ENCODE assay signal across 9 cellular contexts in genomic region chr3:9791127-9791526, GRCh38. TPM values are rescaled to one million over a fixed set of nuclear protein-coding genes. Genes with fewer than 3 reads are reported as not detected.
DNase-seq lines count a peak whose midpoint lies in the region; ATAC-seq, FAIRE-seq and TF ChIP-seq lines count a peak whose summit lies in the region.
"Had no signal": no experiment of that assay in that cellular context is flagged by ENCODE, and none has a peak within 500 bp of the region (broad histone marks: within the 10 kb centered on the region; RNA-seq: fewer than 3 reads in every experiment).

No MANE protein-coding gene starts in this region.

- ATAC-seq in HCT116 (no peak), GM18873 (IDR thresholded peaks at IDR 0.05; ENCODE audit: low FRiP score, unreplicated experiment) (no peak)
- no peak for ATAC-seq in naive thymus-derived CD4-positive, alpha-beta T cell

- peaks cover 0 to 18% of the 10 kb centered on the region in 2 experiments; a peak in 3 of 4 replicates for H3K4me1 ChIP-seq in HCT116 (ENCODE audit: control insufficient read depth in 1 of 2, insufficient read depth in 2 of 2, low read length in 2 of 2)
- peaks cover 41 to 44% of the 10 kb centered on the region in 2 donors for H3K4me1 ChIP-seq in naive thymus-derived CD4-positive, alpha-beta T cell (ENCODE audit: control insufficient read depth in 2 of 2, insufficient read depth in 2 of 2, low read length in 2 of 2)
- H3K4me1 ChIP-seq in uterus: no peaks in the 10 kb centered on the region

- no peaks in the 10 kb centered on the region for H3K9me2 ChIP-seq in HCT116 (ENCODE audit: insufficient read depth)

- TF ChIP-seq CTCF in AG04449 (IDR thresholded peaks at IDR 0.05; ENCODE audit: insufficient read depth, low read length, missing control alignments): no peak
- no peak for TF ChIP-seq CTCF in HCT116 (IDR thresholded peaks at IDR 0.05 in 2 of 3, conservative IDR thresholded peaks at IDR 0.05 in 1 of 3; ENCODE audit: borderline replicate concordance in 1 of 3, insufficient read depth in 1 of 3, low read depth in 2 of 3, low read length in 2 of 3)
- TF ChIP-seq CTCF in uterus (IDR thresholded peaks at IDR 0.05): no peak

- intact Hi-C loops in HCT116 (cut with micrococcal nuclease): no loop called here
- intact Hi-C loops in naive thymus-derived CD4-positive, alpha-beta T cell (cut with micrococcal nuclease): loop anchor here (5.0 to 10.0 kb wide), 2 partner anchors 216 to 286 kb away; no protein-coding TSS in a partner anchor
- intact Hi-C loops in uterus (cut with DNase I; ENCODE audit: low total_unique reads): no loop called here

- TF ChIP-seq POLR2A in HCT116 (IDR thresholded peaks at IDR 0.05; ENCODE audit: borderline replicate concordance, extremely low read depth, insufficient read depth, insufficient read length): no peak
- no peak for TF ChIP-seq POLR2A in H54 (IDR thresholded peaks at IDR 0.05; ENCODE audit: low read depth, low read length)
- TF ChIP-seq POLR2A in uterus (IDR thresholded peaks at IDR 0.05): no peak

- peaks cover 42 to 73% (median 63%) of the 10 kb centered on the region in 7 donors for H3K4me1 Mint-ChIP-seq in naive thymus-derived CD4-positive, alpha-beta T cell

- POLR2A ChIA-PET in AG04449 (lab: Yijun Ruan, JAX): no interaction called here
- POLR2A ChIA-PET in HCT116 (lab: Charles Lee): no interaction called here
- POLR2A ChIA-PET in naive thymus-derived CD4-positive, alpha-beta T cell (lab: Charles Lee): interaction anchor here (0.9 to 2.4 kb wide), 9 partner anchors 11 to 142 kb away, joined by 3 to 11 read pairs (median 5); partner anchors contain the start of genes BRPF1, CAMK1, CRELD1 and OGG1

- FAIRE-seq in H54 (lab: Jason Lieb, UNC): no peak

- peaks cover 41% of the 10 kb centered on the region for H3K79me2 ChIP-seq in HCT116 (ENCODE audit: insufficient read depth, low read length)

- no peaks in the 10 kb centered on the region for H3K27me3 Mint-ChIP-seq in naive thymus-derived CD4-positive, alpha-beta T cell

- H2AFZ ChIP-seq in HCT116 (ENCODE audit: low read depth, low read length, poor library complexity, severe bottlenecking): no peak overlapping the region

- no TSS peak for BruUV-seq in HCT116 (replicated peaks; lab: Mats Ljungman, UMichigan)

- no peaks in the 10 kb centered on the region for H4K20me1 ChIP-seq in HCT116 (ENCODE audit: insufficient read depth)

- DNase-seq in AG04449 (ENCODE audit: low read depth, low spot score): no peak
- no peak for DNase-seq in HCT116 (ENCODE audit: low read depth, low spot score)
- no peak for DNase-seq in naive thymus-derived CD4-positive, alpha-beta T cell
- DNase-seq in H54 (ENCODE audit: insufficient read length, low spot score): no peak
- DNase-seq in activated gamma-delta T cell treated with Interleukin-2 at 50 U/mL for 16 hours: no peak
- DNase-seq in uterus: no peak
- DNase-seq: DMS53 had no signal

- H3K9ac ChIP-seq in HCT116 (ENCODE audit: low read length): peak overlapping the region; percentile 97; the same call in 1 of the 2 replicates

- peak overlapping the region; percentile 90 to 100 (median 98) for H3K4me3 Mint-ChIP-seq in naive thymus-derived CD4-positive, alpha-beta T cell

- 0 out of 2 replicates have a peak overlapping the region, but pooled peaks have one; percentile 82 for H3K27ac ChIP-seq in HCT116 (ENCODE audit: low read depth, low read length)
- H3K27ac ChIP-seq in angular gyrus (ENCODE audit: low read depth, low read length): peak overlapping the region; percentile 100
- peak overlapping the region; percentile 98 for H3K27ac ChIP-seq in naive thymus-derived CD4-positive, alpha-beta T cell (ENCODE audit: low read depth, low read length)
- H3K27ac ChIP-seq in uterus: peak overlapping the region in 1 of 2 donors; percentile 98

- H3K27ac Mint-ChIP-seq in naive thymus-derived CD4-positive, alpha-beta T cell: peak overlapping the region in 8 of 9 donors; percentile 31 to 100 (median 99)

- H3K36me3 Mint-ChIP-seq in naive thymus-derived CD4-positive, alpha-beta T cell: peaks cover 18 to 51% (median 42%) of the 10 kb centered on the region in 5 donors

- H3K4me3 ChIP-seq in AG04449 (ENCODE audit: low read depth, low read length) (peak overlapping the region; percentile 99), HCT116 (replicated peaks in 1 of 2; ENCODE audit: low read depth in 1 of 2, low read length in 2 of 2) (peak overlapping the region; percentile 81 to 87; a peak in 3 of 4 replicates), uterus (no peak overlapping the region)
- no peak overlapping the region for H3K4me3 ChIP-seq in naive thymus-derived CD4-positive, alpha-beta T cell (ENCODE audit: low read length)

- RAD21 ChIA-PET in HCT116 (lab: Charles Lee; ENCODE audit: low non-redundant PET in 1 of 2, low total read pairs in 2 of 2, uncharacterized antibody in 2 of 2, unreplicated experiment in 2 of 2): no interaction called here

- peak overlapping the region; percentile 93 for H3K4me2 ChIP-seq in HCT116 (ENCODE audit: low read length)

- CTCF ChIA-PET in AG04449 (lab: Yijun Ruan, JAX) (interaction anchor here (1.2 to 1.5 kb wide), 3 partner anchors 10 to 155 kb away, joined by 3 to 7 read pairs (median 3); no protein-coding TSS in a partner anchor), HCT116 (lab: Charles Lee) (no interaction called here)
- CTCF ChIA-PET in naive thymus-derived CD4-positive, alpha-beta T cell (lab: Charles Lee): interaction anchor here (0.6 kb wide), 1 partner anchor 486 kb away, joined by 3 read pairs; no protein-coding TSS in a partner anchor

- H3K36me3 ChIP-seq in HCT116 (ENCODE audit: control insufficient read depth in 1 of 2, insufficient read depth in 2 of 2, low read length in 2 of 2): peaks cover 15 to 17% of the 10 kb centered on the region in 2 experiments; a peak in 2 of 4 replicates
- peaks cover 0 to 51% (median 3%) of the 10 kb centered on the region in 3 experiments for H3K36me3 ChIP-seq in naive thymus-derived CD4-positive, alpha-beta T cell (ENCODE audit: control insufficient read depth in 2 of 3, insufficient read depth in 3 of 3, low read length in 3 of 3)
- H3K36me3 ChIP-seq in uterus: no peaks in the 10 kb centered on the region

- H3K9me3 Mint-ChIP-seq in naive thymus-derived CD4-positive, alpha-beta T cell: no peaks in the 10 kb centered on the region

- H3K9me3 ChIP-seq in HCT116 (ENCODE audit: control insufficient read depth in 1 of 2, insufficient read depth in 1 of 2, low read depth in 1 of 2, low read length in 2 of 2) (no peaks in the 10 kb centered on the region), uterus (no peaks in the 10 kb centered on the region)
- no peaks in the 10 kb centered on the region for H3K9me3 ChIP-seq in naive thymus-derived CD4-positive, alpha-beta T cell (ENCODE audit: control insufficient read depth in 2 of 3, low read length in 3 of 3)

- TF ChIP-seq RAD21 in HCT116 (IDR thresholded peaks at IDR 0.05; ENCODE audit: low read depth): no peak

- H3K27me3 ChIP-seq in HCT116 (ENCODE audit: insufficient read depth, low read length) (no peaks in the 10 kb centered on the region), uterus (no peaks in the 10 kb centered on the region)
- H3K27me3 ChIP-seq in naive thymus-derived CD4-positive, alpha-beta T cell (ENCODE audit: control insufficient read depth in 2 of 2, insufficient read depth in 2 of 2, low read length in 2 of 2): no peaks in the 10 kb centered on the region

TF ChIP-seq in HCT116, 20 proteins besides CTCF, POLR2A, EP300 and RAD21 (continues in another document):
- no peak for TF ChIP-seq YY1 (IDR thresholded peaks at IDR 0.05; ENCODE audit: extremely low read depth, insufficient replicate concordance, low read depth, low read length)
- TF ChIP-seq SIN3A (IDR thresholded peaks at IDR 0.05; ENCODE audit: low read depth): no peak
- no peak for TF ChIP-seq ATF3 (IDR thresholded peaks at IDR 0.05)
- TF ChIP-seq ZFX (IDR thresholded peaks at IDR 0.05): no peak
- no peak for TF ChIP-seq SRF (IDR thresholded peaks at IDR 0.05; ENCODE audit: low read depth)
- no peak for TF ChIP-seq MAX (IDR thresholded peaks at IDR 0.05)
- no peak for TF ChIP-seq ELF1 (IDR thresholded peaks at IDR 0.05; ENCODE audit: borderline replicate concordance, low read depth)
- TF ChIP-seq EZH2 (IDR thresholded peaks at IDR 0.05): no peak

RNA-seq across cellular contexts. Expression of gene TADA3, which starts 1.1 kb away (rescaled TPM):
- 72.0 TPM for total RNA-seq in HCT116 (2021; ENCODE audit: unreplicated experiment)
- 57.9 and 70.3 TPM in 2 replicates for polyA plus RNA-seq in HCT116 (2012)
- total RNA-seq in naive thymus-derived CD4-positive, alpha-beta T cell: 10 to 100 TPM; 31.6 to 67.4 (median 36.8) TPM
- polyA plus RNA-seq in naive thymus-derived CD4-positive, alpha-beta T cell: 10 to 100 TPM; 44.3 to 69.5 TPM
- 10 to 100 TPM; 35.9 to 65.4 (median 55.3) TPM for total RNA-seq in uterus

RNA-seq across cellular contexts. Expression of gene ARPC4, which starts 1.8 kb away (rescaled TPM):
- total RNA-seq in HCT116 (2021; ENCODE audit: unreplicated experiment) (110 TPM), uterus (100 to 1,000 TPM in 3 of 4 donors, 10 to 100 TPM in 1; 44.7 to 176 (median 142) TPM)
- polyA plus RNA-seq in HCT116 (2012): 61.8 and 89.3 TPM in 2 replicates
- total RNA-seq in naive thymus-derived CD4-positive, alpha-beta T cell: 100 to 1,000 TPM; 128 to 273 (median 129) TPM
- 100 to 1,000 TPM; 205 to 212 TPM for polyA plus RNA-seq in naive thymus-derived CD4-positive, alpha-beta T cell

RNA-seq across cellular contexts. Expression of gene TTLL3, which starts 18.9 kb away (rescaled TPM):
- total RNA-seq in HCT116 (2021; ENCODE audit: unreplicated experiment) (40.3 TPM), uterus (100 to 1,000 TPM in 1 of 4 donors, 10 to 100 TPM in 3; 67.1 to 349 (median 83.7) TPM)
- polyA plus RNA-seq in HCT116 (2012): 33.3 and 44.5 TPM in 2 replicates
- total RNA-seq in naive thymus-derived CD4-positive, alpha-beta T cell: 100 to 1,000 TPM in 1 of 5 experiments, 10 to 100 TPM in 4; 54.9 to 106 (median 68.0) TPM
- 1 to 10 TPM; 2.5 to 3.3 TPM for polyA plus RNA-seq in naive thymus-derived CD4-positive, alpha-beta T cell

RNA-seq across cellular contexts. Expression of gene CAMK1, which starts 21.4 kb away (rescaled TPM):
- total RNA-seq in HCT116 (2021; ENCODE audit: unreplicated experiment) (19.7 TPM), uterus (10 to 100 TPM; 19.1 to 63.0 (median 56.7) TPM)
- 20.6 and 21.8 TPM in 2 replicates for polyA plus RNA-seq in HCT116 (2012)
- 10 to 100 TPM in 2 of 5 experiments, 1 to 10 TPM in 3; 2.1 to 36.3 (median 2.5) TPM for total RNA-seq in naive thymus-derived CD4-positive, alpha-beta T cell
- 1 to 10 TPM in 1 of 2 donors, under 1 TPM in 1; 0.85 to 2.1 TPM for polyA plus RNA-seq in naive thymus-derived CD4-positive, alpha-beta T cell

RNA-seq across cellular contexts. Expression of gene OGG1, which starts 41.4 kb away (rescaled TPM):
- total RNA-seq in HCT116 (2021; ENCODE audit: unreplicated experiment) (16.3 TPM), uterus (10 to 100 TPM; 29.8 to 60.7 (median 44.2) TPM)
- polyA plus RNA-seq in HCT116 (2012): 12.0 and 12.4 TPM in 2 replicates
- 10 to 100 TPM; 18.8 to 42.9 (median 31.6) TPM for total RNA-seq in naive thymus-derived CD4-positive, alpha-beta T cell
- 10 to 100 TPM; 18.4 to 26.8 TPM for polyA plus RNA-seq in naive thymus-derived CD4-positive, alpha-beta T cell

Comparison
In these comparisons a context has a peak if more than half of its experiments do, and no peak if none do; other contexts are left out.
1. H3K4me3 ChIP-seq: peak in AG04449 (single experiment) and HCT116 (2 of 2); none in naive thymus-derived CD4-positive, alpha-beta T cell (single experiment) and uterus (0 of 2).
2. intact Hi-C loops: an anchor here in naive thymus-derived CD4-positive, alpha-beta T cell (5.0 to 10.0 kb wide); none called in HCT116 and uterus.